Comparison of ENCODE assay signal across 16 cellular contexts in the genomic region with DNA sequence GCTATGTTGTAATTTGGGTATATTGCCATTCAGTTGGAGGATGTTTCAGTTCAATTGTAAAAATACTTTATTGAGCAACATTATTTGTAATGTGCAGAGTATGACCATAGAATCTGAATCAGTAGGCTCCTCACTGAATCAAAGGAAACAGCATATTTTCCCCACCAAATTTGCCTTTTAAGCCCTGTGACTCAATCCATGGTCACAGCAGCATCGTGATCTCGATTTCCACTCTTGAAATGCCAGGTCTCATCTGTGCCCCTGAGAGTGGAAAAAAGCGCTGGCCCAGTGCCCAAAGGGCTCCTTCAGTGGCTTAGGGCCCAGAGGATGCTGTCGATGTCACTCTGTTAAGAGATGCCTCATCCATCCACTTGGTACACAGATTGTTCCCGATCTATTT. TPM values are rescaled to one million over a fixed set of nuclear protein-coding genes. Genes with fewer than 3 reads are reported as not detected.
DNase-seq lines count a peak whose midpoint lies in the region; ATAC-seq and TF ChIP-seq lines count a peak whose summit lies in the region.
"Had no signal": no experiment of that assay in that cellular context is flagged by ENCODE, and none has a peak within 500 bp of the region (broad histone marks: within the 10 kb centered on the region; RNA-seq: fewer than 3 reads in every experiment).

No MANE protein-coding gene starts in this region.

- CTCF ChIA-PET in activated naive CD4-positive, alpha-beta T cell treated with anti-CD3 and anti-CD28 coated beads for 36 hours (lab: Charles Lee), result no interaction called here

- H3K9me3 ChIP-seq in Karpas-422 (ENCODE audit: low read length), result no peaks in the 10 kb centered on the region
- no peaks in the 10 kb centered on the region for H3K9me3 ChIP-seq in skeletal muscle satellite cell (replicated peaks; ENCODE audit: low read length)
- no peaks in the 10 kb centered on the region for H3K9me3 ChIP-seq in testis
- H3K9me3 ChIP-seq: BLaER1 had no signal

- TF ChIP-seq POLR2A in testis (IDR thresholded peaks at IDR 0.05), result no peak

- H3K79me2 ChIP-seq in Karpas-422 (ENCODE audit: low read length), result no peaks in the 10 kb centered on the region

- H3K4me1 ChIP-seq in Karpas-422 (ENCODE audit: low read length) (no peaks in the 10 kb centered on the region), skeletal muscle satellite cell (ENCODE audit: control insufficient read depth, insufficient read depth, low read length) (peaks cover 26% of the 10 kb centered on the region), testis (no peaks in the 10 kb centered on the region)
- H3K4me1 ChIP-seq: BLaER1 had no signal

- H3K9me3 Mint-ChIP-seq in activated naive CD4-positive, alpha-beta T cell treated with anti-CD3 and anti-CD28 coated beads for 36 hours, result no peaks in the 10 kb centered on the region
- H3K9me3 Mint-ChIP-seq: central memory CD8-positive, alpha-beta T cell; stimulated activated naive B cell treated with anti-CD40 and anti-IgM and Interleukin-4, amounts not matched to agents 10 μg/mL and 1 μg/mL and 100 μg/mL, for 72 hours had no signal

- no peak for ATAC-seq in GM21825 (IDR thresholded peaks at IDR 0.05; ENCODE audit: unreplicated experiment)
- ATAC-seq: activated CD4-positive, CD25-positive, alpha-beta regulatory T cell treated with anti-CD3 and anti-CD28 coated beads, Interleukin-2, amount 50 U/mL, for 24 hours; stimulated activated naive B cell treated with anti-CD40 and anti-IgM and Interleukin-4, amounts not matched to agents 10 μg/mL and 1 μg/mL and 100 μg/mL, for 72 hours had no signal

- H3K27ac ChIP-seq in Karpas-422 (ENCODE audit: low read length) (no peak overlapping the region), brain microvascular endothelial cell (peak overlapping the region; percentile 38), testis (no peak overlapping the region)
- H3K27ac ChIP-seq: BLaER1 had no signal

- H4K20me1 ChIP-seq in Karpas-422 (ENCODE audit: insufficient read depth, low read depth, low read length), result no peaks in the 10 kb centered on the region
- H4K20me1 ChIP-seq: BLaER1 had no signal

- H3K36me3 Mint-ChIP-seq in activated naive CD4-positive, alpha-beta T cell treated with anti-CD3 and anti-CD28 coated beads for 36 hours (ENCODE audit: low read depth), result no peaks in the 10 kb centered on the region
- H3K36me3 Mint-ChIP-seq: stimulated activated naive B cell treated with anti-CD40 and anti-IgM and Interleukin-4, amounts not matched to agents 10 μg/mL and 1 μg/mL and 100 μg/mL, for 72 hours had no signal

- peaks cover 24% of the 10 kb centered on the region for H3K27me3 Mint-ChIP-seq in activated naive CD4-positive, alpha-beta T cell treated with anti-CD3 and anti-CD28 coated beads for 36 hours (ENCODE audit: low read depth)

- H3K27me3 ChIP-seq in Karpas-422 (ENCODE audit: low read length), result no peaks in the 10 kb centered on the region
- no peaks in the 10 kb centered on the region for H3K27me3 ChIP-seq in brain microvascular endothelial cell (replicated peaks)
- H3K27me3 ChIP-seq in skeletal muscle satellite cell (ENCODE audit: control insufficient read depth, insufficient read depth, low read length), result no peaks in the 10 kb centered on the region
- no peaks in the 10 kb centered on the region for H3K27me3 ChIP-seq in testis
- H3K27me3 ChIP-seq: BLaER1 had no signal

- H3K4me3 Mint-ChIP-seq in activated naive CD4-positive, alpha-beta T cell treated with anti-CD3 and anti-CD28 coated beads for 36 hours, result no peak overlapping the region
- H3K4me3 Mint-ChIP-seq: central memory CD8-positive, alpha-beta T cell; stimulated activated naive B cell treated with anti-CD40 and anti-IgM and Interleukin-4, amounts not matched to agents 10 μg/mL and 1 μg/mL and 100 μg/mL, for 72 hours had no signal

- no peaks in the 10 kb centered on the region for H3K9me2 ChIP-seq in Karpas-422 (replicated peaks; ENCODE audit: insufficient read depth, low read length)

- in situ Hi-C loops in brain microvascular endothelial cell (cut with HindIII; ENCODE audit: low pct_ligation_motif_present, low sequenced_read_pairs), result no loop called here

- TF ChIP-seq CTCF in brain microvascular endothelial cell (IDR thresholded peaks at IDR 0.05; ENCODE audit: low read depth, low read length, missing control alignments), result no peak
- TF ChIP-seq CTCF in testis (IDR thresholded peaks at IDR 0.05), result no peak

- WGBS in testis, 2 donors, result 87% methylated on average over 5 of the region's 5 CpGs

- DNase-seq in activated T-cell treated with anti-CD3 and anti-CD28 coated beads, Interleukin-2, amount 50 U/mL, for 48 hours, result peak; percentile 27
- no peak for DNase-seq in activated T-cell treated with anti-CD3 and anti-CD28 coated beads, Interleukin-2, amount 50 U/mL, for 1 hour
- DNase-seq in Karpas-422 (peak; percentile 35), brain microvascular endothelial cell (peak; percentile 21), testis (no peak)
- no peak for DNase-seq in activated naive CD4-positive, alpha-beta T cell treated with anti-CD3 and anti-CD28 coated beads for 36 hours
- DNase-seq: activated gamma-delta T cell; DMS79 treated with DMSO at 0.1 percent for 48 hours; NCI-H187 treated with DMSO at 0.1 percent for 48 hours; NK-92 treated with Interleukin-12 subunit alpha and Interleukin-12 subunit beta, amount 100 ng/mL, for 24 hours; stimulated activated naive B cell treated with anti-CD40 and anti-IgM and Interleukin-4, amounts not matched to agents 10 μg/mL and 1 μg/mL and 100 μg/mL, for 72 hours had no signal

- no peak overlapping the region for H3K4me2 ChIP-seq in Karpas-422 (ENCODE audit: low read depth, low read length, poor library complexity, severe bottlenecking)
- peak overlapping the region; percentile 17 for H3K4me2 ChIP-seq in skeletal muscle satellite cell (ENCODE audit: low read length)
- H3K4me2 ChIP-seq: BLaER1 had no signal

- H3K27ac Mint-ChIP-seq in activated naive CD4-positive, alpha-beta T cell treated with anti-CD3 and anti-CD28 coated beads for 36 hours, result no peak overlapping the region
- H3K27ac Mint-ChIP-seq: stimulated activated naive B cell treated with anti-CD40 and anti-IgM and Interleukin-4, amounts not matched to agents 10 μg/mL and 1 μg/mL and 100 μg/mL, for 72 hours had no signal

- intact Hi-C loops in testis (cut with DNase I; ENCODE audit: low total_unique reads), result no loop called here
- intact Hi-C loops in activated naive CD4-positive, alpha-beta T cell treated with anti-CD3 and anti-CD28 coated beads for 36 hours (cut with micrococcal nuclease), result no loop called here

- H3K4me1 Mint-ChIP-seq in activated naive CD4-positive, alpha-beta T cell treated with anti-CD3 and anti-CD28 coated beads for 36 hours (ENCODE audit: low read depth), result no peaks in the 10 kb centered on the region
- H3K4me1 Mint-ChIP-seq: central memory CD8-positive, alpha-beta T cell; stimulated activated naive B cell treated with anti-CD40 and anti-IgM and Interleukin-4, amounts not matched to agents 10 μg/mL and 1 μg/mL and 100 μg/mL, for 72 hours had no signal

- no peak overlapping the region for H2AFZ ChIP-seq in Karpas-422 (ENCODE audit: low read length)

- H3K9ac ChIP-seq in Karpas-422 (ENCODE audit: low read length), result no peak overlapping the region
- peak overlapping the region; percentile 1 for H3K9ac ChIP-seq in skeletal muscle satellite cell (ENCODE audit: low read depth, low read length)
- H3K9ac ChIP-seq: BLaER1 had no signal

- H3K4me3 ChIP-seq in Karpas-422 (ENCODE audit: low read length), result no peak overlapping the region
- H3K4me3 ChIP-seq in brain microvascular endothelial cell (ENCODE audit: low read depth, low read length), result no peak overlapping the region
- peak overlapping the region; percentile 0 for H3K4me3 ChIP-seq in skeletal muscle satellite cell (ENCODE audit: low read length)
- H3K4me3 ChIP-seq in testis, result no peak overlapping the region
- H3K4me3 ChIP-seq: BLaER1 had no signal

- H3K36me3 ChIP-seq in Karpas-422 (ENCODE audit: insufficient read depth, low read length), result no peaks in the 10 kb centered on the region
- H3K36me3 ChIP-seq in brain microvascular endothelial cell (replicated peaks), result no peaks in the 10 kb centered on the region
- H3K36me3 ChIP-seq in skeletal muscle satellite cell (ENCODE audit: insufficient read depth, low read length), result no peaks in the 10 kb centered on the region
- no peaks in the 10 kb centered on the region for H3K36me3 ChIP-seq in testis (ENCODE audit: low read depth, missing control alignments)
- H3K36me3 ChIP-seq: BLaER1 had no signal

RNA-seq across cellular contexts. Expression of gene FHOD3, which starts 57.5 kb away (rescaled TPM):
- 23.4 and 26.6 TPM in 2 replicates for total RNA-seq in Karpas-422 (2014; rRNA removed; shearing (Covaris generic); ENCODE audit: low replicate concordance)
- total RNA-seq in skeletal muscle satellite cell (2012; rRNA removed), result 4.6 and 7.9 TPM in 2 replicates
- 10 to 100 TPM; 37.3 to 46.8 TPM for total RNA-seq in testis
- 6.5 TPM for polyA plus RNA-seq in testis (ENCODE audit: insufficient read depth, low read depth, low replicate concordance)
- not detected for total RNA-seq in activated naive CD4-positive, alpha-beta T cell treated with anti-CD3 and anti-CD28 coated beads for 36 hours

Comparison
In these comparisons a context has a peak if more than half of its experiments do, and no peak if none do; other contexts are left out.
1. DNase-seq: peak in activated T-cell treated with anti-CD3 and anti-CD28 coated beads, Interleukin-2, amount 50 U/mL, for 48 hours (2 of 2), Karpas-422 (single experiment) and brain microvascular endothelial cell (single experiment); none in activated T-cell treated with anti-CD3 and anti-CD28 coated beads, Interleukin-2, amount 50 U/mL, for 1 hour (single experiment), testis (single experiment) and activated naive CD4-positive, alpha-beta T cell treated with anti-CD3 and anti-CD28 coated beads for 36 hours (single experiment).
2. RNA of gene FHOD3, which starts 57.5 kb away (total RNA-seq): 37.3 to 46.8 TPM in testis and 23.4 to 26.6 TPM in Karpas-422; not detected in activated naive CD4-positive, alpha-beta T cell treated with anti-CD3 and anti-CD28 coated beads for 36 hours; every median in the first group is over 10 times any median in the second.